1 cellular context compared by ENCODE assay signal in the genomic region with DNA sequence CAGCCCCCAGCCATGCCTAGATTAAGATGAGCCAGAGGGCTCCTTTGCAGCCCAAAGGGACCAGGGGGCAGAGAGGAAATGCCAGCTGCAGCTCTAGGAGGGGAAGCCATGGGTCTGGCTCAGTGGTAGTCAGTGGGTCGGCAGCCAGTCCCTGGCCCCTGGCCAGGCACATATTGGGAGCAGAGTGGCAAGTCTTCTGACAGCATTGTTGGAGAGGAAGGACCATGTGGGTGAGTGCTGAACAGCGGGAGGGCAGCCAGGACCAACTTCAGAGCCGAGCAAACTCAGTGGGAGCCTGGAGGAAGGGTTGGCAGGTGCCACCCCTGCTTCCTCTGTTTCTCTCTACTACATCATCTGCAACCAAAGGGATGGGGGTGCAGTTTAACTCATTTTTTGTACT.
TF ChIP-seq lines count a peak whose summit lies in the region.

No MANE protein-coding gene starts in this region.

TF ChIP-seq in SK-N-SH treated with all-trans-retinoic acid at 6 μM for 48 hours, 23 proteins besides CTCF, POLR2A, EP300 and RAD21 (continued from another document):
- TF ChIP-seq, protein P1, sequence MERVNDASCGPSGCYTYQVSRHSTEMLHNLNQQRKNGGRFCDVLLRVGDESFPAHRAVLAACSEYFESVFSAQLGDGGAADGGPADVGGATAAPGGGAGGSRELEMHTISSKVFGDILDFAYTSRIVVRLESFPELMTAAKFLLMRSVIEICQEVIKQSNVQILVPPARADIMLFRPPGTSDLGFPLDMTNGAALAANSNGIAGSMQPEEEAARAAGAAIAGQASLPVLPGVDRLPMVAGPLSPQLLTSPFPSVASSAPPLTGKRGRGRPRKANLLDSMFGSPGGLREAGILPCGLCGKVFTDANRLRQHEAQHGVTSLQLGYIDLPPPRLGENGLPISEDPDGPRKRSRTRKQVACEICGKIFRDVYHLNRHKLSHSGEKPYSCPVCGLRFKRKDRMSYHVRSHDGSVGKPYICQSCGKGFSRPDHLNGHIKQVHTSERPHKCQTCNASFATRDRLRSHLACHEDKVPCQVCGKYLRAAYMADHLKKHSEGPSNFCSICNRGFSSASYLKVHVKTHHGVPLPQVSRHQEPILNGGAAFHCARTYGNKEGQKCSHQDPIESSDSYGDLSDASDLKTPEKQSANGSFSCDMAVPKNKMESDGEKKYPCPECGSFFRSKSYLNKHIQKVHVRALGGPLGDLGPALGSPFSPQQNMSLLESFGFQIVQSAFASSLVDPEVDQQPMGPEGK (CRISPR knock-in tag; IDR thresholded peaks at IDR 0.05; ENCODE audit: borderline replicate concordance), result no peak
- TF ChIP-seq SNAI2 (CRISPR knock-in tag; IDR thresholded peaks at IDR 0.05) (no peak), RARB (CRISPR knock-in tag; IDR thresholded peaks at IDR 0.05) (no peak), ARNTL (CRISPR knock-in tag; IDR thresholded peaks at IDR 0.05; ENCODE audit: borderline replicate concordance, low read depth) (no peak), ZC3H10 (CRISPR knock-in tag; IDR thresholded peaks at IDR 0.05) (no peak), CSDC2 (CRISPR knock-in tag; IDR thresholded peaks at IDR 0.05) (no peak)
TF ChIP-seq in SK-N-SH treated with all-trans-retinoic acid at 6 μM for 48 hours: peak in this region for 0.
